ENCODE assay signal across 19 cellular contexts in genomic region chr10:4109469-4109868, GRCh38.
"Had no signal": no experiment of that assay in that cellular context is flagged by ENCODE, and none has a peak within 500 bp of the region (broad histone marks: within the 10 kb centered on the region; RNA-seq: fewer than 3 reads in every experiment).

No MANE protein-coding gene starts in this region.

- ATAC-seq: activated naive CD8-positive, alpha-beta T cell treated with anti-CD3 and anti-CD28 coated beads, Interleukin-2, amount 50 U/mL, for 24 hours; effector memory CD8-positive, alpha-beta T cell; left lung had no signal

- H3K4me3 ChIP-seq: ascending aorta, left lung, tibial nerve had no signal

- DNase-seq: activated CD4-positive, alpha-beta T cell treated with anti-CD3 and anti-CD28 coated beads, Interleukin-2, amount 50 U/mL, for 1 hour; activated CD8-positive, alpha-beta memory T cell treated with anti-CD3 and anti-CD28 coated beads for 24 hours; activated CD8-positive, alpha-beta memory T cell treated with anti-CD3 and anti-CD28 coated beads, Interleukin-2, amount 50 U/mL, for 48 hours; activated effector memory CD4-positive, alpha-beta T cell treated with Interleukin-2 at 50 U/mL for 16 hours; activated naive CD4-positive, alpha-beta T cell treated with anti-CD3 and anti-CD28 coated beads, Interleukin-2, amount 10 ng/mL, durations not matched to agents 7 days and 5 days; activated naive CD8-positive, alpha-beta T cell treated with anti-CD3 and anti-CD28 coated beads, Interleukin-2, amount 50 U/mL, for 24 hours; activated T-cell treated with anti-CD3 and anti-CD28 coated beads, Interleukin-2, amount 50 U/mL, for 48 hours; effector memory CD8-positive, alpha-beta T cell; glutamatergic neuron; hypothalamus; kidney; left lung; naive B cell; small intestine; stimulated activated CD4-positive, alpha-beta T cell treated with anti-CD3 and anti-CD28 coated beads, Interleukin-15, amount 100 ng/mL, for 24 hours; stimulated activated CD4-positive, alpha-beta T cell treated with anti-CD3 and anti-CD28 coated beads, Interleukin-2, amount 100 ng/mL, for 48 hours had no signal

- H3K27ac ChIP-seq: ascending aorta, epithelial cell of prostate, left lung, tibial nerve had no signal

- H3K27me3 ChIP-seq: ascending aorta, left lung, tibial nerve had no signal

- H3K4me1 ChIP-seq: ascending aorta, left lung had no signal

- H3K36me3 ChIP-seq: ascending aorta, left lung, tibial nerve had no signal

- H3K9me3 ChIP-seq: ascending aorta, left lung, tibial nerve had no signal
